11 cellular contexts compared by ENCODE assay signal in the genomic region with DNA sequence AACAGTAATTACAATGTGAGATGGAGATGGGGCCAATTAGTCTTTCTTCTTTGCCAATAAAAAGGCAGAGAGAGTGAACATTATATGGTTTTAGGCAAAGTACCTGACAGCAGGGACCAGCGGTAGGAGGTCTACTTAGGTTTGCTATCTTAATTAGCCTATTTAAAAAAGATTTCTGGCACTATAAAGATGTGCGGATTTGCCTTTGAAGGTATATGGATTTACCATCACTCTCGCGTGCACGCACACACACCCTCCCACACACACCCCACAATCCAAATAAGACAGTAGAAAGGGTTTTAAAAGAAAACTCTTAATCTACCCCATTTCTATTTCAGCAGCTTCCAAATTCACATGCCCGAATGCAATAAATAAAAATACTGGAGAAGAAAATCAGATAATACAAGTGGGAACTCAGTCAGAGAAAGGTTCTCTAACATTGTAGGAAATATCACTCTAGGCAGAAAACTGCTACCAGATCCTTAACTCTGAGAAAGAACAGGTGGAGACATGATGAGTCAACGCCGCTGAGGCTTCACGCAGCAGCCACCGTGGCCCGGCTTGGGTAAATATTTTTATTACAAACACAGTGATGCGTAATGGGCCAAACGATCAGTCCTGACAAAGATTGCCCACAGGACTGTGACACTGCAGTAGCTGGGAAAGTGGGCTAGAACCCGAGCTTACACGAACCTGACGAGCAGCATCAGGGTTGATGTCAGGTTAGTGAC.
DNase-seq lines count a peak whose midpoint lies in the region; ATAC-seq, FAIRE-seq and TF ChIP-seq lines count a peak whose summit lies in the region.
"Had no signal": no experiment of that assay in that cellular context is flagged by ENCODE, and none has a peak within 500 bp of the region (broad histone marks: within the 10 kb centered on the region; RNA-seq: fewer than 3 reads in every experiment).

No MANE protein-coding gene starts in this region.

- intact Hi-C loops in PC-3 (cut with micrococcal nuclease) (loop anchor here (1.0 to 5.0 kb wide), 5 partner anchors 67 to 359 kb away; partner anchors contain the start of gene AXIN2), CD14-positive monocyte (cut with micrococcal nuclease) (no loop called here)

- POLR2A ChIA-PET in PC-3 (lab: Charles Lee; ENCODE audit: unreplicated experiment): interaction anchor here (0.6 kb wide), 1 partner anchor 30 kb away, joined by 3 read pairs; no protein-coding TSS in a partner anchor

- peak; percentile 99 for ATAC-seq in PC-3

- no peaks in the 10 kb centered on the region for H3K36me3 ChIP-seq in PC-3 (ENCODE audit: low read depth, low read length)
- no peaks in the 10 kb centered on the region for H3K36me3 ChIP-seq in small intestine (ENCODE audit: control insufficient read depth in 2 of 2, insufficient read depth in 2 of 2, low read length in 2 of 2)

- H3K9me3 ChIP-seq in PC-3 (ENCODE audit: low read length) (no peaks in the 10 kb centered on the region), small intestine (ENCODE audit: control insufficient read depth, low read depth) (no peaks in the 10 kb centered on the region)

- H3K4me1 Mint-ChIP-seq in CD14-positive monocyte: no peaks in the 10 kb centered on the region
- H3K4me1 Mint-ChIP-seq in activated naive CD8-positive, alpha-beta T cell treated with anti-CD3 and anti-CD28 coated beads for 36 hours: no peaks in the 10 kb centered on the region
- H3K4me1 Mint-ChIP-seq: activated naive CD4-positive, alpha-beta T cell treated with anti-CD3 and anti-CD28 coated beads, Interleukin-2, amount 10 ng/mL, durations not matched to agents 7 days and 5 days had no signal

- peaks cover 0 to 8% (median 3%) of the 10 kb centered on the region in 7 donors for H3K9me3 Mint-ChIP-seq in CD14-positive monocyte
- no peaks in the 10 kb centered on the region for H3K9me3 Mint-ChIP-seq in activated naive CD8-positive, alpha-beta T cell treated with anti-CD3 and anti-CD28 coated beads for 36 hours
- H3K9me3 Mint-ChIP-seq: activated naive CD4-positive, alpha-beta T cell treated with anti-CD3 and anti-CD28 coated beads, Interleukin-2, amount 10 ng/mL, durations not matched to agents 7 days and 5 days had no signal

- CTCF ChIA-PET in PC-3 (lab: Charles Lee): no interaction called here

- H3K4me3 ChIP-seq in HFF-Myc (replicated peaks; ENCODE audit: low read depth, low read length): no peak overlapping the region
- peak overlapping the region; percentile 29; the same call in 1 of the 2 replicates for H3K4me3 ChIP-seq in PC-3 (ENCODE audit: low read length)
- H3K4me3 ChIP-seq in fibroblast of mammary gland (ENCODE audit: control insufficient read depth, low read depth, low read length): no peak overlapping the region
- H3K4me3 ChIP-seq in small intestine (ENCODE audit: low read depth in 1 of 2, low read length in 2 of 2): no peak overlapping the region
- H3K4me3 ChIP-seq: lung had no signal

- H3K27me3 ChIP-seq in PC-3 (ENCODE audit: low read length) (no peaks in the 10 kb centered on the region), small intestine (ENCODE audit: control insufficient read depth in 2 of 2, insufficient read depth in 2 of 2, low read length in 2 of 2) (no peaks in the 10 kb centered on the region)

- BruUV-seq in PC-3 (replicated peaks; lab: Mats Ljungman, UMichigan): no TSS peak

- no peaks in the 10 kb centered on the region for H3K9me2 ChIP-seq in PC-3 (replicated peaks; ENCODE audit: low read length)

- 15 to 50% (median 31%) methylated on average over 16 of the region's 16 CpGs for WGBS in small intestine, 3 donors

- no peak overlapping the region for H3K4me3 Mint-ChIP-seq in CD14-positive monocyte
- no peak overlapping the region for H3K4me3 Mint-ChIP-seq in activated naive CD8-positive, alpha-beta T cell treated with anti-CD3 and anti-CD28 coated beads for 36 hours
- H3K4me3 Mint-ChIP-seq: activated naive CD4-positive, alpha-beta T cell treated with anti-CD3 and anti-CD28 coated beads, Interleukin-2, amount 10 ng/mL, durations not matched to agents 7 days and 5 days had no signal

- no peak for FAIRE-seq in small intestine (lab: Jason Lieb, UNC)

- H3K4me2 ChIP-seq in PC-3 (ENCODE audit: low read length): peak overlapping the region; percentile 71

- H2AFZ ChIP-seq in PC-3 (ENCODE audit: low read length): peak overlapping the region; percentile 29; the same call in 1 of the 2 replicates

- no peaks in the 10 kb centered on the region for H4K20me1 ChIP-seq in PC-3 (ENCODE audit: low read length)

- peak overlapping the region; percentile 63 for H3K27ac ChIP-seq in PC-3 (ENCODE audit: low read length)
- H3K27ac ChIP-seq in small intestine (ENCODE audit: low read depth in 1 of 2, low read length in 1 of 2): no peak overlapping the region

- H3K79me2 ChIP-seq in PC-3 (ENCODE audit: low read length): no peaks in the 10 kb centered on the region

- H3K9ac ChIP-seq in PC-3 (ENCODE audit: low read length): peak overlapping the region; percentile 45

- TF ChIP-seq CTCF in HFF-Myc (IDR thresholded peaks at IDR 0.05; ENCODE audit: low read depth, low read length, missing control alignments): no peak
- no peak for TF ChIP-seq CTCF in PC-3 (conservative IDR thresholded peaks at IDR 0.05; ENCODE audit: low read depth, low read length)
- no peak for TF ChIP-seq CTCF in fibroblast of mammary gland (conservative IDR thresholded peaks at IDR 0.05; ENCODE audit: control insufficient read depth, insufficient read depth, low read depth, low read length)
- TF ChIP-seq CTCF in CD14-positive monocyte (IDR thresholded peaks at IDR 0.05): no peak

- H3K27me3 Mint-ChIP-seq in CD14-positive monocyte (ENCODE audit: low read depth in 3 of 3): peaks cover 2 to 4% (median 3%) of the 10 kb centered on the region in 3 donors
- H3K27me3 Mint-ChIP-seq in activated naive CD8-positive, alpha-beta T cell treated with anti-CD3 and anti-CD28 coated beads for 36 hours: no peaks in the 10 kb centered on the region

- DNase-seq in HFF-Myc (ENCODE audit: extremely low read depth, low read depth): peak; percentile 35
- DNase-seq in PC-3: peak; percentile 98
- DNase-seq in fibroblast of mammary gland (ENCODE audit: low read depth): peak; percentile 46
- DNase-seq in small intestine: peak; percentile 68
- no peak for DNase-seq in CD14-positive monocyte (ENCODE audit: low spot score)
- DNase-seq in activated naive CD8-positive, alpha-beta T cell treated with anti-CD3 and anti-CD28 coated beads for 36 hours: no peak
- DNase-seq in stimulated activated CD4-positive, alpha-beta T cell treated with anti-CD3 and anti-CD28 coated beads, Interleukin-4, amount 100 ng/mL, for 24 hours: no peak
- no peak for DNase-seq in SKM-1 (lab: John Stamatoyannopoulos, UW; ENCODE audit: unreplicated experiment)
- DNase-seq: activated naive CD4-positive, alpha-beta T cell treated with anti-CD3 and anti-CD28 coated beads, Interleukin-2, amount 10 ng/mL, durations not matched to agents 7 days and 5 days; MV-4-11 had no signal

- H3K36me3 Mint-ChIP-seq in CD14-positive monocyte: no peaks in the 10 kb centered on the region
- no peaks in the 10 kb centered on the region for H3K36me3 Mint-ChIP-seq in activated naive CD8-positive, alpha-beta T cell treated with anti-CD3 and anti-CD28 coated beads for 36 hours
- H3K36me3 Mint-ChIP-seq: activated naive CD4-positive, alpha-beta T cell treated with anti-CD3 and anti-CD28 coated beads, Interleukin-2, amount 10 ng/mL, durations not matched to agents 7 days and 5 days had no signal

- H3K4me1 ChIP-seq in PC-3 (ENCODE audit: insufficient read depth, low read length) (peaks cover 25% of the 10 kb centered on the region), small intestine (ENCODE audit: control insufficient read depth in 2 of 2, insufficient read depth in 1 of 2, low read depth in 1 of 2, low read length in 1 of 2) (peaks cover 0 to 3% of the 10 kb centered on the region in 2 donors)

- H3K27ac Mint-ChIP-seq in CD14-positive monocyte: no peak overlapping the region
- no peak overlapping the region for H3K27ac Mint-ChIP-seq in activated naive CD8-positive, alpha-beta T cell treated with anti-CD3 and anti-CD28 coated beads for 36 hours
- H3K27ac Mint-ChIP-seq: activated naive CD4-positive, alpha-beta T cell treated with anti-CD3 and anti-CD28 coated beads, Interleukin-2, amount 10 ng/mL, durations not matched to agents 7 days and 5 days had no signal

- no peaks in the 10 kb centered on the region for H3F3A ChIP-seq in PC-3 (ENCODE audit: low read length, unreplicated experiment)

Comparison
In these comparisons a context has a peak if more than half of its experiments do, and no peak if none do; other contexts are left out.
1. DNase-seq: peak in HFF-Myc (single experiment), PC-3 (single experiment), fibroblast of mammary gland (single experiment) and small intestine (single experiment); none in CD14-positive monocyte (single experiment), activated naive CD8-positive, alpha-beta T cell treated with anti-CD3 and anti-CD28 coated beads for 36 hours (single experiment), stimulated activated CD4-positive, alpha-beta T cell treated with anti-CD3 and anti-CD28 coated beads, Interleukin-4, amount 100 ng/mL, for 24 hours (single experiment) and SKM-1 (single experiment).